ENCODE assay signal across 19 cellular contexts in the genomic region with DNA sequence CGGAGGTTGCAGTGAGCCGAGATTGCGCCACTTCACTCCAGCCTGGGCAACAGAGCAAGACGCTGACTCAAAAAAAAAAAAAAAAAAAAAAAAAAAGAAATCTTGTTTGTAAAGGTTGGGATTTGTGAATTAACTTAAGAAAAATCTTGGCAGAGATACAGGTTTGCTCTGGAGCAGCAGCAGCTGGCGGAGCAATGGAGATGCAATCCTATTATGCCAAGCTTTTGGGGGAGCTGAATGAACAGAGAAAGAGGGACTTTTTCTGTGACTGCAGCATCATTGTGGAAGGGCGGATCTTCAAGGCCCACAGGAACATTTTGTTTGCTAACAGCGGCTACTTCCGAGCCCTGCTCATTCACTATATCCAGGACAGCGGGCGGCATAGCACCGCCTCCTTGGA. TPM values are rescaled to one million over a fixed set of nuclear protein-coding genes. Genes with fewer than 3 reads are reported as not detected.
"Had no signal": no experiment of that assay in that cellular context is flagged by ENCODE, and none has a peak within 500 bp of the region (broad histone marks: within the 10 kb centered on the region; RNA-seq: fewer than 3 reads in every experiment).

No MANE protein-coding gene starts in this region.

- H3K4me3 ChIP-seq: colonic mucosa, gastroesophageal sphincter, heart right ventricle, left ventricle myocardium inferior, pancreas, sigmoid colon, stomach, thoracic aorta, upper lobe of right lung had no signal

- H3K27ac ChIP-seq: colonic mucosa, gastroesophageal sphincter, heart right ventricle, left ventricle myocardium inferior, pancreas, sigmoid colon, stomach, thoracic aorta, upper lobe of right lung had no signal

- H3K36me3 ChIP-seq: colonic mucosa, gastroesophageal sphincter, heart right ventricle, left ventricle myocardium inferior, pancreas, sigmoid colon, stomach, thoracic aorta, upper lobe of right lung had no signal

- DNase-seq: activated naive CD4-positive, alpha-beta T cell treated with Interleukin-2 at 50 U/mL for 16 hours; activated T-cell treated with anti-CD3 and anti-CD28 coated beads, Interleukin-2, amount 50 U/mL, for 24 hours; colonic mucosa; heart right ventricle; kidney glomerular epithelial cell; left ventricle myocardium inferior; naive thymus-derived CD4-positive, alpha-beta T cell; sigmoid colon; stimulated activated CD4-positive, alpha-beta T cell treated with anti-CD3 and anti-CD28 coated beads, Interleukin-4, amount 100 ng/mL, for 24 hours; stomach; T-helper 1 cell; T1000; upper lobe of right lung had no signal

- H3K9me3 ChIP-seq: colonic mucosa, gastroesophageal sphincter, heart right ventricle, left ventricle myocardium inferior, pancreas, sigmoid colon, thoracic aorta, upper lobe of right lung had no signal

RNA-seq across cellular contexts. Expression of a gene that starts 5.6 kb away (rescaled TPM):
- total RNA-seq: activated CD4-positive, alpha-beta T cell treated with anti-CD3 and anti-CD28 coated beads, Interleukin-2, amount 10 ng/mL, durations not matched to agents 24 days and 14 days; activated CD8-positive, alpha-beta T cell treated with anti-CD3 and anti-CD28 coated beads for 36 hours; activated T-helper 2 cell treated with anti-CD3 and anti-CD28 coated beads, Interferon-gamma antibody, Interleukin-2, Interleukin-4, amounts not matched to agents 10 μg/mL and 5 μg/mL and 100 μg/mL, durations not matched to agents 14 hours and 24 hours and 36 hours; colonic mucosa; thoracic aorta; upper lobe of right lung had no signal
- polyA plus RNA-seq: naive thymus-derived CD4-positive, alpha-beta T cell had no signal
